In genomic region chr14:104919993-104920315, GRCh38 we compare ENCODE assay signal across 24 cellular contexts. TPM values are rescaled to one million over a fixed set of nuclear protein-coding genes. Genes with fewer than 3 reads are reported as not detected.
"Had no signal": no experiment of that assay in that cellular context is flagged by ENCODE, and none has a peak within 500 bp of the region (broad histone marks: within the 10 kb centered on the region; RNA-seq: fewer than 3 reads in every experiment).

No MANE protein-coding gene starts in this region.

- H3K27ac ChIP-seq: epithelial cell of prostate, esophagus muscularis mucosa, gastroesophageal sphincter, left lung, lower lobe of right lung, neural progenitor cell, pancreas, suprapubic skin, thyroid gland had no signal

- H3K9ac ChIP-seq: neural progenitor cell had no signal

- H3K4me3 ChIP-seq: esophagus muscularis mucosa, gastroesophageal sphincter, left lung, lower lobe of right lung, neural progenitor cell, pancreas, smooth muscle cell, suprapubic skin, thyroid gland had no signal

- H3K9me3 ChIP-seq: lower lobe of right lung, pancreas, suprapubic skin, thyroid gland had no signal

- DNase-seq: effector memory CD8-positive, alpha-beta T cell; foreskin fibroblast; glutamatergic neuron; immature natural killer cell; left lung; lower lobe of right lung; mesenchymal stem cell; midbrain; occipital lobe; pancreas; right cardiac atrium; stimulated activated CD4-positive, alpha-beta T cell treated with anti-CD3 and anti-CD28 coated beads, Interleukin-4, amount 100 ng/mL, for 1 hour; stimulated activated CD8-positive, alpha-beta memory T cell treated with anti-CD3 and anti-CD28 coated beads, Interleukin-4, amount 100 ng/mL, for 48 hours; stimulated activated naive CD8-positive, alpha-beta T cell treated with anti-CD3 and anti-CD28 coated beads, Interleukin-15, Interleukin-2, amounts not matched to agents 100 U/mL and 50 U/mL, for 24 hours; thyroid gland had no signal

- H3K4me2 ChIP-seq: neural progenitor cell, smooth muscle cell had no signal

- H3K27me3 ChIP-seq: esophagus muscularis mucosa, gastroesophageal sphincter, left lung, pancreas, suprapubic skin, thyroid gland had no signal

- ATAC-seq: effector memory CD8-positive, alpha-beta T cell; gastroesophageal sphincter; left lung; lower lobe of right lung; natural killer cell treated with Interleukin-12 subunit alpha and Interleukin-12 subunit beta and Interleukin-15 and Interleukin-18, amount 100 ng/mL, for 72 hours; pancreas; right cardiac atrium; stimulated activated effector memory CD8-positive, alpha-beta T cell treated with anti-CD3 and anti-CD28 coated beads, Interleukin-12 subunit alpha, Interleukin-12 subunit beta, amount 100 ng/mL, for 72 hours; stimulated activated naive CD8-positive, alpha-beta T cell treated with anti-CD3 and anti-CD28 coated beads, Interleukin-15, Interleukin-2, amounts not matched to agents 100 U/mL and 50 U/mL, for 24 hours had no signal

- H3K4me1 ChIP-seq: gastroesophageal sphincter, lower lobe of right lung, neural progenitor cell, pancreas, suprapubic skin, thyroid gland had no signal

- H3K36me3 ChIP-seq: esophagus muscularis mucosa, gastroesophageal sphincter, left lung, lower lobe of right lung, neural progenitor cell, pancreas, suprapubic skin, thyroid gland had no signal

- H2AFZ ChIP-seq: neural progenitor cell had no signal

RNA-seq across cellular contexts. Expression of gene PLD4, which starts 4.7 kb away (rescaled TPM):
- total RNA-seq: natural killer cell treated with Interleukin-12 subunit alpha and Interleukin-12 subunit beta and Interleukin-15 and Interleukin-18, amount 100 ng/mL, for 72 hours had no signal
- polyA plus RNA-seq: keratinocyte had no signal

RNA-seq across cellular contexts. Expression of gene CEP170B, which starts 54.9 kb away (rescaled TPM):
- polyA plus RNA-seq: immature natural killer cell had no signal

RNA-seq across cellular contexts. Expression of gene AHNAK2, which starts 58.2 kb away (rescaled TPM):
- total RNA-seq: natural killer cell treated with Interleukin-12 subunit alpha and Interleukin-12 subunit beta and Interleukin-15 and Interleukin-18, amount 100 ng/mL, for 72 hours had no signal
- polyA plus RNA-seq: immature natural killer cell had no signal
